8 cellular contexts compared by ENCODE assay signal in genomic region chr3:37974121-37974927, GRCh38. TPM values are rescaled to one million over a fixed set of nuclear protein-coding genes. Genes with fewer than 3 reads are reported as not detected.
DNase-seq lines count a peak whose midpoint lies in the region; ATAC-seq and TF ChIP-seq lines count a peak whose summit lies in the region.

No MANE protein-coding gene starts in this region.

- H3K4me3 ChIP-seq in astrocyte of the cerebellum (ENCODE audit: low read depth, low read length): no peak overlapping the region

- peak overlapping the region; percentile 77 for H3K27ac Mint-ChIP-seq in T-helper 17 cell

- in situ Hi-C loops in astrocyte of the cerebellum (cut with HindIII; ENCODE audit: low sequenced_read_pairs): loop anchor here (25.0 kb wide), 1 partner anchor 537 kb away; no protein-coding TSS in a partner anchor

- no peaks in the 10 kb centered on the region for H3K36me3 Mint-ChIP-seq in T-helper 17 cell (ENCODE audit: low read depth)

- H3K9me3 ChIP-seq in T-helper 17 cell (ENCODE audit: control insufficient read depth, low read length, poor library complexity, severe bottlenecking): no peaks in the 10 kb centered on the region

- peak; percentile 77 for DNase-seq in DMS 273 (lab: John Stamatoyannopoulos, UW; ENCODE audit: unreplicated experiment)
- peak; percentile 19 for DNase-seq in HPDE6-E6E7 (ENCODE audit: extremely low spot score)
- DNase-seq in T-helper 17 cell: peak; percentile 49 to 55 (median 49)
- peak; percentile 39 for DNase-seq in astrocyte of the cerebellum (ENCODE audit: low read depth)
- peak; percentile 48 for DNase-seq in iPS DF 19.7 (ENCODE audit: low read depth, low spot score)
- peak; percentile 75 for DNase-seq in stimulated activated CD4-positive, alpha-beta T cell treated with anti-CD3 and anti-CD28 coated beads, Interleukin-15, amount 100 ng/mL, for 24 hours
- DNase-seq in NCI-H2171 treated with DMSO at 0.1 percent for 48 hours (lab: John Stamatoyannopoulos, UW): no peak

- no peaks in the 10 kb centered on the region for H3K27me3 Mint-ChIP-seq in T-helper 17 cell

- peaks cover 11% of the 10 kb centered on the region for H3K4me1 Mint-ChIP-seq in T-helper 17 cell

- peak; percentile 92 for ATAC-seq in GM19455 (IDR thresholded peaks at IDR 0.05; ENCODE audit: unreplicated experiment)
- peak; percentile 96 for ATAC-seq in T-helper 17 cell

- H3K4me3 Mint-ChIP-seq in T-helper 17 cell: no peak overlapping the region

- peak; percentile 84 for TF ChIP-seq CTCF in astrocyte of the cerebellum (IDR thresholded peaks at IDR 0.05; ENCODE audit: low read depth, low read length, missing control alignments)

RNA-seq across cellular contexts. Expression of gene VILL, which starts 16.3 kb away (rescaled TPM):
- 10 to 100 TPM; 21.6 to 30.1 TPM for total RNA-seq in T-helper 17 cell

RNA-seq across cellular contexts. Expression of gene PLCD1, which starts 55.1 kb away (rescaled TPM):
- total RNA-seq in T-helper 17 cell: 10 to 100 TPM; 61.8 to 67.1 TPM
